In genomic region chr12:24719293-24719721, GRCh38 we compare ENCODE assay signal across 9 cellular contexts.
DNase-seq lines count a peak whose midpoint lies in the region; ATAC-seq and TF ChIP-seq lines count a peak whose summit lies in the region.
"Had no signal": no experiment of that assay in that cellular context is flagged by ENCODE, and none has a peak within 500 bp of the region (broad histone marks: within the 10 kb centered on the region; RNA-seq: fewer than 3 reads in every experiment).

No MANE protein-coding gene starts in this region.

- POLR2A ChIA-PET in WTC11 (lab: Charles Lee): no interaction called here

- no peaks in the 10 kb centered on the region for H3K79me2 ChIP-seq in smooth muscle cell (ENCODE audit: low read depth)

- no peaks in the 10 kb centered on the region for H3K36me3 ChIP-seq in smooth muscle cell (ENCODE audit: low read depth)
- H3K36me3 ChIP-seq: neutrophil had no signal

- peak overlapping the region; percentile 76 for H3K27ac ChIP-seq in smooth muscle cell (ENCODE audit: low read depth)
- H3K27ac ChIP-seq: neutrophil had no signal

- H3K36me3 Mint-ChIP-seq in WTC11: peaks cover 9% of the 10 kb centered on the region

- no peaks in the 10 kb centered on the region for H3K4me1 Mint-ChIP-seq in WTC11

- no peak overlapping the region for H3K4me2 ChIP-seq in smooth muscle cell

- DNase-seq in activated CD8-positive, alpha-beta memory T cell treated with anti-CD3 and anti-CD28 coated beads for 48 hours (ENCODE audit: low read depth in 2 of 3, low spot score in 2 of 3): peak; percentile 4 to 34 (median 21)
- DNase-seq in smooth muscle cell (lab: John Stamatoyannopoulos, UW; ENCODE audit: unreplicated experiment) (no peak), medulla oblongata (ENCODE audit: extremely low spot score) (no peak), DMS 273 (lab: John Stamatoyannopoulos, UW; ENCODE audit: unreplicated experiment) (no peak), NCI-H82 treated with DMSO at 0.1 percent for 48 hours (lab: John Stamatoyannopoulos, UW; ENCODE audit: unreplicated experiment) (no peak), WTC11 (ENCODE audit: low spot score) (no peak)

- H3K4me3 ChIP-seq in smooth muscle cell: no peak overlapping the region

- H3K27me3 Mint-ChIP-seq in WTC11 (ENCODE audit: low read depth): no peaks in the 10 kb centered on the region; the same call in 1 of the 2 replicates

- CTCF ChIA-PET in WTC11 (lab: Charles Lee): no interaction called here

- TF ChIP-seq CTCF in smooth muscle cell (IDR thresholded peaks at IDR 0.05; ENCODE audit: borderline replicate concordance, insufficient read depth, poor library complexity, severe bottlenecking): no peak
- no peak for TF ChIP-seq CTCF in WTC11 (IDR thresholded peaks at IDR 0.05)

- H3K4me3 Mint-ChIP-seq in WTC11: no peak overlapping the region

- H3K9me3 ChIP-seq in smooth muscle cell (replicated peaks; ENCODE audit: low read depth): no peaks in the 10 kb centered on the region
- H3K9me3 ChIP-seq: neutrophil had no signal

- 47% methylated on average over 1 of the region's 1 CpG for whole genome bisulfite sequencing in smooth muscle cell (ENCODE audit: low lambda C conversion rate)

- ATAC-seq in GM19035 (IDR thresholded peaks at IDR 0.05; ENCODE audit: unreplicated experiment): peak; percentile 91
- peak; percentile 68 for ATAC-seq in HG03025 (IDR thresholded peaks at IDR 0.05; ENCODE audit: low FRiP score, unreplicated experiment)
- ATAC-seq in WTC11: no peak

- no peak overlapping the region for H3K9ac ChIP-seq in smooth muscle cell (ENCODE audit: low read depth)

- no peak overlapping the region for H3K27ac Mint-ChIP-seq in WTC11

- H3K27me3 ChIP-seq in smooth muscle cell (ENCODE audit: low read depth): no peaks in the 10 kb centered on the region
- H3K27me3 ChIP-seq: neutrophil had no signal

- H3F3A ChIP-seq in smooth muscle cell (ENCODE audit: low read depth): no peaks in the 10 kb centered on the region

- peaks cover 24% of the 10 kb centered on the region for H3K9me3 Mint-ChIP-seq in WTC11

- H2AFZ ChIP-seq in smooth muscle cell (ENCODE audit: low read depth): peak overlapping the region; percentile 67

- no peaks in the 10 kb centered on the region for H4K20me1 ChIP-seq in smooth muscle cell (ENCODE audit: low read depth)

- H3K4me1 ChIP-seq in smooth muscle cell (ENCODE audit: low read depth): no peaks in the 10 kb centered on the region

TF ChIP-seq in WTC11, 78 proteins besides CTCF, POLR2A, EP300 and RAD21:
- TF ChIP-seq E2F4 (CRISPR knock-in tag; IDR thresholded peaks at IDR 0.05; ENCODE audit: borderline replicate concordance, low read depth): no peak
- no peak for TF ChIP-seq JAZF1 (CRISPR knock-in tag; IDR thresholded peaks at IDR 0.05)
- no peak for TF ChIP-seq NR2C2 (CRISPR knock-in tag; IDR thresholded peaks at IDR 0.05)
- TF ChIP-seq ATF6 (CRISPR knock-in tag; IDR thresholded peaks at IDR 0.05): no peak

Comparison
In these comparisons a context has a peak if more than half of its experiments do, and no peak if none do; other contexts are left out.
1. DNase-seq: peak in activated CD8-positive, alpha-beta memory T cell treated with anti-CD3 and anti-CD28 coated beads for 48 hours (3 of 3); none in smooth muscle cell (single experiment), medulla oblongata (single experiment), DMS 273 (single experiment), NCI-H82 treated with DMSO at 0.1 percent for 48 hours (single experiment) and WTC11 (single experiment).